25 cellular contexts compared by ENCODE assay signal in the genomic region with DNA sequence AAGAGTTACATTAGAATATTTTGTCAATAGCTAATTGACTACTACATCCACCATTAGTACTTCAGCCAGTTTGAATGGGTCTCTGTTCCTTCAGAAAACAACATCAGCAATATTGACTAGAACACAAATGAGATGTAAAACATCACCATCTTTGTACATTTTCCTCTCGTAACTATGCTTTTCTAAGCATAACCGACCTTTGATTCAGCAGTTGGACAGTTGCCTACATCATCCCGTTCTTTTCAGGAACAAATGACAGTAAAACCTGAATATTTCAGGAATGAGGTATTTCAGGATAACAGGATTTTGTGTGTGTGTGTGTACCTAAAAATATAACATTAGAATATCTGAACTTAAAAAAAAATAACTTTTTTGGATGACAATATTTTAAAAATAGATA.
"Had no signal": no experiment of that assay in that cellular context is flagged by ENCODE, and none has a peak within 500 bp of the region (broad histone marks: within the 10 kb centered on the region; RNA-seq: fewer than 3 reads in every experiment).

No MANE protein-coding gene starts in this region.

- DNase-seq: activated CD4-positive, alpha-beta T cell treated with anti-CD3 and anti-CD28 coated beads, Interleukin-2, amount 50 U/mL, for 1 hour; activated CD4-positive, CD25-positive, alpha-beta regulatory T cell treated with anti-CD3 and anti-CD28 coated beads, Interleukin-2, amount 50 U/mL, for 72 hours; activated CD8-positive, alpha-beta memory T cell treated with anti-CD3 and anti-CD28 coated beads for 24 hours; activated CD8-positive, alpha-beta memory T cell treated with anti-CD3 and anti-CD28 coated beads, Interleukin-2, amount 50 U/mL, for 48 hours; activated effector memory CD4-positive, alpha-beta T cell treated with Interleukin-2 at 50 U/mL for 16 hours; activated naive CD4-positive, alpha-beta T cell treated with anti-CD3 and anti-CD28 coated beads, Interleukin-2, amount 50 U/mL, for 16 hours; activated T-cell treated with anti-CD3 and anti-CD28 coated beads, Interleukin-2, amount 50 U/mL, for 48 hours; brain microvascular endothelial cell; effector CD4-positive, alpha-beta T cell; foreskin keratinocyte; spleen; stimulated activated CD4-positive, alpha-beta T cell treated with anti-CD3 and anti-CD28 coated beads, Interleukin-4, amount 100 ng/mL, for 4 hours; stimulated activated naive B cell treated with anti-CD40 and anti-IgM and Interleukin-4, amounts not matched to agents 10 μg/mL and 1 μg/mL and 100 μg/mL, for 72 hours; SW 1271; T-helper 2 cell; upper lobe of right lung had no signal

- H3K36me3 ChIP-seq: esophagus muscularis mucosa, neutrophil, spleen, thoracic aorta, upper lobe of right lung had no signal

- H2AFZ ChIP-seq: hepatocyte had no signal

- H3K36me3 Mint-ChIP-seq: natural killer cell treated with Interleukin-12 subunit alpha and Interleukin-12 subunit beta and Interleukin-15 and Interleukin-18, amount 100 ng/mL, for 72 hours; stimulated activated naive B cell treated with anti-CD40 and anti-IgM and Interleukin-4, amounts not matched to agents 10 μg/mL and 1 μg/mL and 100 μg/mL, for 72 hours had no signal

- H3K9me3 ChIP-seq: neutrophil, thoracic aorta, upper lobe of right lung had no signal

- H3K9me3 Mint-ChIP-seq: natural killer cell treated with Interleukin-12 subunit alpha and Interleukin-12 subunit beta and Interleukin-15 and Interleukin-18, amount 100 ng/mL, for 72 hours had no signal

- H3K4me3 ChIP-seq: esophagus muscularis mucosa, hepatocyte, lung, spleen, thoracic aorta, upper lobe of right lung had no signal

- ATAC-seq: foreskin keratinocyte; natural killer cell treated with Interleukin-12 subunit alpha and Interleukin-12 subunit beta and Interleukin-15 and Interleukin-18, amount 100 ng/mL, for 72 hours; sciatic nerve; stimulated activated naive B cell treated with anti-CD40 and anti-IgM and Interleukin-4, amounts not matched to agents 10 μg/mL and 1 μg/mL and 100 μg/mL, for 72 hours; upper lobe of right lung had no signal

- FAIRE-seq: islet of Langerhans had no signal

- H3K4me2 ChIP-seq: hepatocyte had no signal

- H3K27ac Mint-ChIP-seq: natural killer cell treated with Interleukin-12 subunit alpha and Interleukin-12 subunit beta and Interleukin-15 and Interleukin-18, amount 100 ng/mL, for 72 hours; stimulated activated naive B cell treated with anti-CD40 and anti-IgM and Interleukin-4, amounts not matched to agents 10 μg/mL and 1 μg/mL and 100 μg/mL, for 72 hours had no signal

- H3K27ac ChIP-seq: brain microvascular endothelial cell, esophagus muscularis mucosa, foreskin keratinocyte, hepatocyte, neutrophil, spleen, upper lobe of right lung, VCaP had no signal

- H3K4me3 Mint-ChIP-seq: natural killer cell treated with Interleukin-12 subunit alpha and Interleukin-12 subunit beta and Interleukin-15 and Interleukin-18, amount 100 ng/mL, for 72 hours; stimulated activated naive B cell treated with anti-CD40 and anti-IgM and Interleukin-4, amounts not matched to agents 10 μg/mL and 1 μg/mL and 100 μg/mL, for 72 hours had no signal

- H3K27me3 ChIP-seq: brain microvascular endothelial cell, esophagus muscularis mucosa, foreskin keratinocyte, hepatocyte, neutrophil, spleen, upper lobe of right lung had no signal
